In genomic region chr2:180505203-180505602, GRCh38 we compare ENCODE assay signal across 1 cellular context.
TF ChIP-seq lines count a peak whose summit lies in the region.

No MANE protein-coding gene starts in this region.

TF ChIP-seq in IMR-90, 13 proteins besides CTCF, POLR2A, EP300 and RAD21:
- no peak for TF ChIP-seq BHLHE40 (IDR thresholded peaks at IDR 0.05; ENCODE audit: low read depth, low read length)
- TF ChIP-seq MXI1 (IDR thresholded peaks at IDR 0.05; ENCODE audit: borderline replicate concordance, low read depth, low read length): no peak
- no peak for TF ChIP-seq USF2 (IDR thresholded peaks at IDR 0.05; ENCODE audit: low read depth, low read length)
- no peak for TF ChIP-seq NFE2L2 (IDR thresholded peaks at IDR 0.05; ENCODE audit: low read depth, low read length)
- no peak for TF ChIP-seq FOS (IDR thresholded peaks at IDR 0.05; ENCODE audit: low read depth, low read length)
- TF ChIP-seq MAZ (IDR thresholded peaks at IDR 0.05; ENCODE audit: borderline replicate concordance, low read depth, low read length): no peak
